In the genomic region with DNA sequence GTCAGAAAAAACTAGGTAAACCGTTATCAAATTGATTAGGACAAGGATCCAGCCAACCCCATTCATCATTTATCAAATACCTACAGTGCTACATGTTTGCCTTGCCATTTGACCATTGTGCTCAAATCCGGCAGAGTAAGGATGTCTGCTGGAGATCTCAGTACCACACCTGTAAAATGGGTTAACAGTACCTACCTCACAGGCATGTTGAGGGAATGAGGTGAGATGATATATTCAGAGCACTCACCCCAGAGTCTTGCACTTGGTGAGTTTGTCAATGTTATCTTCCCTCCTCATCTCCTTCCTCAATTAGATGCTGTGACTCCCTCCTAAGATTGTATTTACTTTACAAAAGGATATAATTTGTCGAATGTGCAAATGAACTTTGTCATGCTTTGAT, we compare ENCODE assay signal across 23 cellular contexts. TPM values are rescaled to one million over a fixed set of nuclear protein-coding genes. Genes with fewer than 3 reads are reported as not detected.
A peak's percentile ranks its signal among the peaks of the same experiment; 100 is the strongest.
DNase-seq lines count a peak whose midpoint lies in the region; ATAC-seq and TF ChIP-seq lines count a peak whose summit lies in the region.
"Had no signal": no experiment of that assay in that cellular context is flagged by ENCODE, and none has a peak within 500 bp of the region (broad histone marks: within the 10 kb centered on the region; RNA-seq: fewer than 3 reads in every experiment).

No MANE protein-coding gene starts in this region.

- POLR2A ChIA-PET in HEK293 (lab: Yijun Ruan, JAX): interaction anchor here (0.7 kb wide), 1 partner anchor 54 kb away, joined by 3 read pairs; a partner anchor contains a TSS

- no peaks in the 10 kb centered on the region for H3K27me3 ChIP-seq in GM23338 (ENCODE audit: insufficient read depth)
- H3K27me3 ChIP-seq: BLaER1 had no signal

- TF ChIP-seq CTCF in GM23338 (conservative IDR thresholded peaks at IDR 0.05; ENCODE audit: low read depth in 2 of 2) (no peak), HEK293 (tag by site-specific recombination; IDR thresholded peaks at IDR 0.05) (no peak), mucosa of descending colon (IDR thresholded peaks at IDR 0.05) (no peak), HFFc6 (IDR thresholded peaks at IDR 0.05) (no peak)

- intact Hi-C loops in mucosa of descending colon (cut with DNase I, micrococcal nuclease): no loop called here

- H3K4me1 ChIP-seq in GM23338 (ENCODE audit: insufficient read depth) (no peaks in the 10 kb centered on the region), HEK293 (ENCODE audit: control insufficient read depth, insufficient read depth, low read length) (no peaks in the 10 kb centered on the region), mucosa of descending colon (ENCODE audit: low read depth) (peaks cover 3% of the 10 kb centered on the region)
- H3K4me1 ChIP-seq: BE2C, BLaER1 had no signal

- H2AFZ ChIP-seq in GM23338: 0 out of 2 replicates have a peak overlapping the region, but pooled peaks have one; percentile 18

- no peaks in the 10 kb centered on the region for H3K9me3 Mint-ChIP-seq in GM23338
- H3K9me3 Mint-ChIP-seq in HFFc6: peaks cover 1% of the 10 kb centered on the region; the same call in 1 of the 2 replicates
- H3K9me3 Mint-ChIP-seq: CD4-positive, alpha-beta memory T cell; CD8-positive, alpha-beta memory T cell had no signal

- H3K9me2 ChIP-seq in GM23338 (ENCODE audit: insufficient read depth): no peaks in the 10 kb centered on the region

- H3K27me3 Mint-ChIP-seq in GM23338 (ENCODE audit: insufficient read depth, low read depth, poor library complexity): peaks cover 2% of the 10 kb centered on the region
- H3K27me3 Mint-ChIP-seq in HFFc6 (ENCODE audit: insufficient read depth): peaks cover 23% of the 10 kb centered on the region
- H3K27me3 Mint-ChIP-seq: CD4-positive, CD25-positive, alpha-beta regulatory T cell had no signal

- no peaks in the 10 kb centered on the region for H4K20me1 ChIP-seq in GM23338 (replicated peaks; ENCODE audit: insufficient read depth)
- H4K20me1 ChIP-seq: BLaER1 had no signal

- H3K36me3 Mint-ChIP-seq in GM23338 (ENCODE audit: low read depth) (no peaks in the 10 kb centered on the region), HFFc6 (ENCODE audit: low read depth) (no peaks in the 10 kb centered on the region)
- H3K36me3 Mint-ChIP-seq: CD14-positive monocyte; CD4-positive, alpha-beta memory T cell; CD4-positive, CD25-positive, alpha-beta regulatory T cell; CD8-positive, alpha-beta memory T cell had no signal

- H3K4me3 ChIP-seq in GM23338: no peak overlapping the region
- no peak overlapping the region for H3K4me3 ChIP-seq in HEK293 (ENCODE audit: low read depth, low read length)
- H3K4me3 ChIP-seq in mucosa of descending colon: no peak overlapping the region
- H3K4me3 ChIP-seq: BLaER1, GM12878 had no signal

- H3K27ac ChIP-seq in GM23338 (ENCODE audit: low read depth): no peak overlapping the region
- no peak overlapping the region for H3K27ac ChIP-seq in HEK293 (ENCODE audit: extremely low read depth, low read depth, low read length)
- H3K27ac ChIP-seq: BLaER1 had no signal

- H3K4me3 Mint-ChIP-seq in GM23338 (no peak overlapping the region), HFFc6 (no peak overlapping the region)
- H3K4me3 Mint-ChIP-seq: CD14-positive monocyte; CD4-positive, CD25-positive, alpha-beta regulatory T cell; CD8-positive, alpha-beta memory T cell had no signal

- no peak for DNase-seq in GM23338 (ENCODE audit: low spot score)
- DNase-seq in mucosa of descending colon: no peak
- DNase-seq in NCI-H69 (lab: John Stamatoyannopoulos, UW): no peak
- no peak for DNase-seq in HFFc6
- DNase-seq: 8988T; ACHN; BE2C; C1 segment of cervical spinal cord; CD4-positive, alpha-beta memory T cell; CD4-positive, CD25-positive, alpha-beta regulatory T cell; CD8-positive, alpha-beta memory T cell; COR-L47; DMS 273 treated with DMSO at 0.1 percent for 48 hours; DMS153; DMS53; DMS79; DND-41; EL; GDM1 had no signal

- peaks cover 2% of the 10 kb centered on the region; the same call in 1 of the 3 replicates for H3K4me1 Mint-ChIP-seq in GM23338
- H3K4me1 Mint-ChIP-seq in HFFc6 (ENCODE audit: low read depth): no peaks in the 10 kb centered on the region
- H3K4me1 Mint-ChIP-seq: CD14-positive monocyte; CD4-positive, alpha-beta memory T cell; CD4-positive, CD25-positive, alpha-beta regulatory T cell; CD8-positive, alpha-beta memory T cell had no signal

- CTCF ChIA-PET in HEK293 (lab: Yijun Ruan, JAX): interaction anchor here (0.7 kb wide), 1 partner anchor 170 kb away, joined by 3 read pairs; no protein-coding TSS in a partner anchor

- ATAC-seq in GM23338: no peak
- peak; percentile 48 for ATAC-seq in mucosa of descending colon
- ATAC-seq: GM12878 had no signal

- H3K9me3 ChIP-seq in HEK293 (ENCODE audit: control insufficient read depth, insufficient read depth, low read depth, low read length) (no peaks in the 10 kb centered on the region), mucosa of descending colon (no peaks in the 10 kb centered on the region)
- H3K9me3 ChIP-seq: BE2C, BLaER1 had no signal

- H3F3A ChIP-seq in GM23338 (replicated peaks; ENCODE audit: low read depth): no peaks in the 10 kb centered on the region

- H3K36me3 ChIP-seq in GM23338 (ENCODE audit: insufficient read depth): no peaks in the 10 kb centered on the region
- H3K36me3 ChIP-seq in HEK293 (ENCODE audit: control insufficient read depth in 2 of 2, insufficient read depth in 1 of 2, low read length in 2 of 2): no peaks in the 10 kb centered on the region
- no peaks in the 10 kb centered on the region for H3K36me3 ChIP-seq in mucosa of descending colon (ENCODE audit: low read depth)
- H3K36me3 ChIP-seq: BE2C, BLaER1 had no signal

- H3K4me2 ChIP-seq in GM23338: no peak overlapping the region
- H3K4me2 ChIP-seq: BLaER1 had no signal

- no peaks in the 10 kb centered on the region for H3K79me2 ChIP-seq in GM23338 (replicated peaks; ENCODE audit: insufficient read depth)

- H3K27ac Mint-ChIP-seq in GM23338 (no peak overlapping the region), HFFc6 (no peak overlapping the region)
- H3K27ac Mint-ChIP-seq: CD14-positive monocyte; CD4-positive, CD25-positive, alpha-beta regulatory T cell; CD8-positive, alpha-beta memory T cell had no signal

TF ChIP-seq in GM23338, 12 proteins besides CTCF, POLR2A, EP300 and RAD21 (continues in another document):
- TF ChIP-seq NANOG (IDR thresholded peaks at IDR 0.05; ENCODE audit: borderline replicate concordance): no peak
- no peak for TF ChIP-seq EZH2 (IDR thresholded peaks at IDR 0.05; ENCODE audit: low read depth, unreplicated experiment)
- TF ChIP-seq ZNF331 (CRISPR knock-in tag; IDR thresholded peaks at IDR 0.05; ENCODE audit: low read depth): no peak
- no peak for TF ChIP-seq JUNB (IDR thresholded peaks at IDR 0.05; ENCODE audit: unreplicated experiment)
- TF ChIP-seq, protein P1, sequence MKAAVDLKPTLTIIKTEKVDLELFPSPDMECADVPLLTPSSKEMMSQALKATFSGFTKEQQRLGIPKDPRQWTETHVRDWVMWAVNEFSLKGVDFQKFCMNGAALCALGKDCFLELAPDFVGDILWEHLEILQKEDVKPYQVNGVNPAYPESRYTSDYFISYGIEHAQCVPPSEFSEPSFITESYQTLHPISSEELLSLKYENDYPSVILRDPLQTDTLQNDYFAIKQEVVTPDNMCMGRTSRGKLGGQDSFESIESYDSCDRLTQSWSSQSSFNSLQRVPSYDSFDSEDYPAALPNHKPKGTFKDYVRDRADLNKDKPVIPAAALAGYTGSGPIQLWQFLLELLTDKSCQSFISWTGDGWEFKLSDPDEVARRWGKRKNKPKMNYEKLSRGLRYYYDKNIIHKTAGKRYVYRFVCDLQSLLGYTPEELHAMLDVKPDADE (IDR thresholded peaks at IDR 0.05): no peak

TF ChIP-seq in HEK293, 187 proteins besides CTCF, POLR2A, EP300 and RAD21:
- no peak for TF ChIP-seq ZNF423 (tag by site-specific recombination; IDR thresholded peaks at IDR 0.05)
- TF ChIP-seq, protein P2, sequence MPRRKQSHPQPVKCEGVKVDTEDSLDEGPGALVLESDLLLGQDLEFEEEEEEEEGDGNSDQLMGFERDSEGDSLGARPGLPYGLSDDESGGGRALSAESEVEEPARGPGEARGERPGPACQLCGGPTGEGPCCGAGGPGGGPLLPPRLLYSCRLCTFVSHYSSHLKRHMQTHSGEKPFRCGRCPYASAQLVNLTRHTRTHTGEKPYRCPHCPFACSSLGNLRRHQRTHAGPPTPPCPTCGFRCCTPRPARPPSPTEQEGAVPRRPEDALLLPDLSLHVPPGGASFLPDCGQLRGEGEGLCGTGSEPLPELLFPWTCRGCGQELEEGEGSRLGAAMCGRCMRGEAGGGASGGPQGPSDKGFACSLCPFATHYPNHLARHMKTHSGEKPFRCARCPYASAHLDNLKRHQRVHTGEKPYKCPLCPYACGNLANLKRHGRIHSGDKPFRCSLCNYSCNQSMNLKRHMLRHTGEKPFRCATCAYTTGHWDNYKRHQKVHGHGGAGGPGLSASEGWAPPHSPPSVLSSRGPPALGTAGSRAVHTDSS (tag by site-specific recombination; IDR thresholded peaks at IDR 0.05): 0 out of 2 replicates have a peak, but pooled peaks have one; percentile 14
- TF ChIP-seq, protein P3, sequence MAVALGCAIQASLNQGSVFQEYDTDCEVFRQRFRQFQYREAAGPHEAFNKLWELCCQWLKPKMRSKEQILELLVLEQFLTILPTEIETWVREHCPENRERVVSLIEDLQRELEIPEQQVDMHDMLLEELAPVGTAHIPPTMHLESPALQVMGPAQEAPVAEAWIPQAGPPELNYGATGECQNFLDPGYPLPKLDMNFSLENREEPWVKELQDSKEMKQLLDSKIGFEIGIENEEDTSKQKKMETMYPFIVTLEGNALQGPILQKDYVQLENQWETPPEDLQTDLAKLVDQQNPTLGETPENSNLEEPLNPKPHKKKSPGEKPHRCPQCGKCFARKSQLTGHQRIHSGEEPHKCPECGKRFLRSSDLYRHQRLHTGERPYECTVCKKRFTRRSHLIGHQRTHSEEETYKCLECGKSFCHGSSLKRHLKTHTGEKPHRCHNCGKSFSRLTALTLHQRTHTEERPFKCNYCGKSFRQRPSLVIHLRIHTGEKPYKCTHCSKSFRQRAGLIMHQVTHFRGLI (tag by site-specific recombination; IDR thresholded peaks at IDR 0.05): no peak
- no peak for TF ChIP-seq KLF16 (tag by site-specific recombination; IDR thresholded peaks at IDR 0.05)

RNA-seq across cellular contexts. Expression of a gene that starts 54.5 kb away (rescaled TPM):
- total RNA-seq in GM23338 (2014; rRNA removed; shearing (Covaris generic)): 42.5 and 43.7 TPM in 2 replicates
- polyA plus RNA-seq in GM23338 (2016; fragmentation: Nextera tagmentation; extraction: Ambion mirVana): 14.8 and 16.8 TPM in 2 replicates
- total RNA-seq in mucosa of descending colon: 100 to 1,000 TPM in 2 of 3 donors, 10 to 100 TPM in 1; 85.2 to 265 (median 177) TPM
- total RNA-seq in HFFc6 (2021; fragmentation: NEBNext Ultra II Directional; extraction: Animal tissue kit (Norgen Biotek cat#: 25700)): 10 to 100 TPM; 33.8 to 65.4 (median 37.0) TPM
- total RNA-seq: CD4-positive, alpha-beta memory T cell; CD4-positive, CD25-positive, alpha-beta regulatory T cell had no signal
- polyA plus RNA-seq: CD14-positive monocyte; CD4-positive, alpha-beta memory T cell had no signal
